34 cellular contexts compared by ENCODE assay signal in genomic region chr13:35908221-35908620, GRCh38.
"Had no signal": no experiment of that assay in that cellular context is flagged by ENCODE, and none has a peak within 500 bp of the region (broad histone marks: within the 10 kb centered on the region; RNA-seq: fewer than 3 reads in every experiment).

No MANE protein-coding gene starts in this region.

- H3K9me3 ChIP-seq: ascending aorta, breast epithelium had no signal

- ATAC-seq: activated CD8-positive, alpha-beta memory T cell treated with anti-CD3 and anti-CD28 coated beads, Interleukin-2, amount 10 ng/mL, durations not matched to agents 7 days and 5 days; activated CD8-positive, alpha-beta T cell treated with anti-CD3 and anti-CD28 coated beads, Interleukin-2, amount 10 ng/mL, durations not matched to agents 7 days and 5 days; activated naive CD8-positive, alpha-beta T cell treated with anti-CD3 and anti-CD28 coated beads, Interleukin-2, amount 50 U/mL, for 24 hours had no signal

- H3K27ac Mint-ChIP-seq: activated B cell treated with CpG ODN at 0.5 μM for 24 hours; activated CD4-positive, alpha-beta memory T cell treated with anti-CD3 and anti-CD28 coated beads, Interleukin-2, amount 10 ng/mL, durations not matched to agents 7 days and 5 days; activated CD4-positive, alpha-beta T cell treated with anti-CD3 and anti-CD28 coated beads, Interleukin-2, amount 10 ng/mL, durations not matched to agents 24 days and 14 days; activated CD8-positive, alpha-beta memory T cell treated with anti-CD3 and anti-CD28 coated beads, Interleukin-2, amount 10 ng/mL, durations not matched to agents 7 days and 5 days; activated CD8-positive, alpha-beta T cell treated with anti-CD3 and anti-CD28 coated beads, Interleukin-2, amount 10 ng/mL, durations not matched to agents 7 days and 5 days; activated naive CD4-positive, alpha-beta T cell treated with anti-CD3 and anti-CD28 coated beads, Interleukin-2, amount 10 ng/mL, durations not matched to agents 7 days and 5 days; activated naive CD4-positive, alpha-beta T cell treated with anti-CD3 and anti-CD28 coated beads, Interleukin-2, amount 50 U/mL, for 24 hours; activated naive CD8-positive, alpha-beta T cell; activated naive CD8-positive, alpha-beta T cell treated with anti-CD3 and anti-CD28 coated beads, Interleukin-2, amount 10 ng/mL, durations not matched to agents 7 days and 5 days; activated naive CD8-positive, alpha-beta T cell treated with anti-CD3 and anti-CD28 coated beads, Interleukin-2, amount 50 U/mL, for 24 hours; activated T-cell treated with anti-CD3 and anti-CD28 coated beads, Interleukin-2, amount 50 U/mL, for 24 hours; activated T-helper 2 cell treated with anti-CD3 and anti-CD28 coated beads, Interferon-gamma antibody, Interleukin-2, Interleukin-4, amounts not matched to agents 10 μg/mL and 5 μg/mL and 100 μg/mL, durations not matched to agents 14 hours and 24 hours and 36 hours; T-helper 1 cell treated with Interleukin-12 subunit alpha and Interleukin-12 subunit beta and Interleukin-4 antibody, amounts not matched to agents 30 μg/mL and 1 μg/mL, for 36 hours; T-helper 2 cell treated with Interferon-gamma antibody and Interleukin-4, amounts not matched to agents 5 μg/mL and 100 μg/mL, for 36 hours had no signal

- H3K36me3 Mint-ChIP-seq: activated CD8-positive, alpha-beta memory T cell treated with anti-CD3 and anti-CD28 coated beads, Interleukin-2, amount 10 ng/mL, durations not matched to agents 7 days and 5 days; activated naive CD4-positive, alpha-beta T cell treated with anti-CD3 and anti-CD28 coated beads, Interleukin-2, amount 10 ng/mL, durations not matched to agents 7 days and 5 days; activated naive CD4-positive, alpha-beta T cell treated with anti-CD3 and anti-CD28 coated beads, Interleukin-2, amount 50 U/mL, for 24 hours; activated naive CD8-positive, alpha-beta T cell; activated naive CD8-positive, alpha-beta T cell treated with anti-CD3 and anti-CD28 coated beads, Interleukin-2, amount 10 ng/mL, durations not matched to agents 7 days and 5 days had no signal

- H3K4me1 Mint-ChIP-seq: activated B cell treated with CpG ODN at 0.5 μM for 24 hours; activated CD4-positive, alpha-beta memory T cell treated with anti-CD3 and anti-CD28 coated beads, Interleukin-2, amount 10 ng/mL, durations not matched to agents 7 days and 5 days; activated CD4-positive, alpha-beta T cell treated with anti-CD3 and anti-CD28 coated beads, Interleukin-2, amount 10 ng/mL, durations not matched to agents 24 days and 14 days; activated CD8-positive, alpha-beta memory T cell treated with anti-CD3 and anti-CD28 coated beads, Interleukin-2, amount 10 ng/mL, durations not matched to agents 7 days and 5 days; activated naive CD4-positive, alpha-beta T cell treated with anti-CD3 and anti-CD28 coated beads, Interleukin-2, amount 10 ng/mL, durations not matched to agents 7 days and 5 days; activated naive CD4-positive, alpha-beta T cell treated with anti-CD3 and anti-CD28 coated beads, Interleukin-2, amount 50 U/mL, for 24 hours; activated naive CD8-positive, alpha-beta T cell treated with anti-CD3 and anti-CD28 coated beads, Interleukin-2, amount 10 ng/mL, durations not matched to agents 7 days and 5 days; activated naive CD8-positive, alpha-beta T cell treated with anti-CD3 and anti-CD28 coated beads, Interleukin-2, amount 50 U/mL, for 24 hours had no signal

- H3K9me3 Mint-ChIP-seq: activated CD4-positive, alpha-beta memory T cell treated with anti-CD3 and anti-CD28 coated beads, Interleukin-2, amount 10 ng/mL, durations not matched to agents 7 days and 5 days; activated naive CD4-positive, alpha-beta T cell treated with anti-CD3 and anti-CD28 coated beads, Interleukin-2, amount 50 U/mL, for 24 hours; activated naive CD8-positive, alpha-beta T cell treated with anti-CD3 and anti-CD28 coated beads, Interleukin-2, amount 50 U/mL, for 24 hours; activated T-cell treated with anti-CD3 and anti-CD28 coated beads, Interleukin-2, amount 50 U/mL, for 24 hours; T-helper 1 cell treated with Interleukin-12 subunit alpha and Interleukin-12 subunit beta and Interleukin-4 antibody, amounts not matched to agents 30 μg/mL and 1 μg/mL, for 36 hours had no signal

- H3K27me3 ChIP-seq: ascending aorta, brain microvascular endothelial cell, breast epithelium had no signal

- H3K4me3 Mint-ChIP-seq: activated B cell treated with CpG ODN at 0.5 μM for 24 hours; activated CD4-positive, alpha-beta memory T cell treated with anti-CD3 and anti-CD28 coated beads, Interleukin-2, amount 10 ng/mL, durations not matched to agents 7 days and 5 days; activated CD4-positive, alpha-beta T cell treated with anti-CD3 and anti-CD28 coated beads, Interleukin-2, amount 10 ng/mL, durations not matched to agents 24 days and 14 days; activated CD8-positive, alpha-beta memory T cell treated with anti-CD3 and anti-CD28 coated beads, Interleukin-2, amount 10 ng/mL, durations not matched to agents 7 days and 5 days; activated CD8-positive, alpha-beta T cell treated with anti-CD3 and anti-CD28 coated beads, Interleukin-2, amount 10 ng/mL, durations not matched to agents 7 days and 5 days; activated naive CD4-positive, alpha-beta T cell treated with anti-CD3 and anti-CD28 coated beads, Interleukin-2, amount 10 ng/mL, durations not matched to agents 7 days and 5 days; activated naive CD4-positive, alpha-beta T cell treated with anti-CD3 and anti-CD28 coated beads, Interleukin-2, amount 50 U/mL, for 24 hours; activated naive CD8-positive, alpha-beta T cell; activated naive CD8-positive, alpha-beta T cell treated with anti-CD3 and anti-CD28 coated beads, Interleukin-2, amount 10 ng/mL, durations not matched to agents 7 days and 5 days; activated naive CD8-positive, alpha-beta T cell treated with anti-CD3 and anti-CD28 coated beads, Interleukin-2, amount 50 U/mL, for 24 hours; activated T-cell treated with anti-CD3 and anti-CD28 coated beads, Interleukin-2, amount 50 U/mL, for 24 hours; T-helper 1 cell treated with Interleukin-12 subunit alpha and Interleukin-12 subunit beta and Interleukin-4 antibody, amounts not matched to agents 30 μg/mL and 1 μg/mL, for 36 hours; T-helper 2 cell treated with Interferon-gamma antibody and Interleukin-4, amounts not matched to agents 5 μg/mL and 100 μg/mL, for 36 hours had no signal

- DNase-seq: activated B cell treated with CpG ODN at 0.5 μM for 24 hours; activated CD4-positive, alpha-beta memory T cell treated with anti-CD3 and anti-CD28 coated beads, Interleukin-2, amount 10 ng/mL, durations not matched to agents 7 days and 5 days; activated CD4-positive, alpha-beta T cell treated with anti-CD3 and anti-CD28 coated beads for 4 hours; activated CD4-positive, alpha-beta T cell treated with anti-CD3 and anti-CD28 coated beads, Interleukin-2, amount 10 ng/mL, durations not matched to agents 24 days and 14 days; activated CD4-positive, alpha-beta T cell treated with anti-CD3 and anti-CD28 coated beads, Interleukin-2, amount 50 U/mL, for 1 hour; activated CD4-positive, alpha-beta T cell treated with anti-CD3 and anti-CD28 coated beads, Interleukin-2, amount 50 U/mL, for 4 hours; activated CD4-positive, CD25-positive, alpha-beta regulatory T cell treated with anti-CD3 and anti-CD28 coated beads, Interleukin-2, amount 50 U/mL, for 72 hours; activated CD8-positive, alpha-beta memory T cell treated with anti-CD3 and anti-CD28 coated beads for 24 hours; activated CD8-positive, alpha-beta memory T cell treated with anti-CD3 and anti-CD28 coated beads, Interleukin-2, amount 10 ng/mL, durations not matched to agents 7 days and 5 days; activated CD8-positive, alpha-beta memory T cell treated with anti-CD3 and anti-CD28 coated beads, Interleukin-2, amount 50 U/mL, for 48 hours; activated CD8-positive, alpha-beta T cell treated with anti-CD3 and anti-CD28 coated beads, Interleukin-2, amount 10 ng/mL, durations not matched to agents 7 days and 5 days; activated effector memory CD4-positive, alpha-beta T cell treated with Interleukin-2 at 50 U/mL for 16 hours; activated gamma-delta T cell; activated naive CD4-positive, alpha-beta T cell treated with anti-CD3 and anti-CD28 coated beads, Interleukin-2, amount 10 ng/mL, durations not matched to agents 7 days and 5 days; activated naive CD4-positive, alpha-beta T cell treated with Interleukin-2 at 50 U/mL for 16 hours; activated naive CD8-positive, alpha-beta T cell treated with anti-CD3 and anti-CD28 coated beads, Interleukin-2, amount 10 ng/mL, durations not matched to agents 7 days and 5 days; activated naive CD8-positive, alpha-beta T cell treated with anti-CD3 and anti-CD28 coated beads, Interleukin-2, amount 50 U/mL, for 24 hours; activated T-cell treated with anti-CD3 and anti-CD28 coated beads, Interleukin-2, amount 50 U/mL, for 24 hours; activated T-cell treated with anti-CD3 and anti-CD28 coated beads, Interleukin-2, amount 50 U/mL, for 48 hours; amygdala; anterior cingulate cortex; brain microvascular endothelial cell; central memory CD4-positive, alpha-beta T cell; T-helper 1 cell; T-helper 2 cell; T-helper 9 cell had no signal

- H3K36me3 ChIP-seq: ascending aorta, brain microvascular endothelial cell, breast epithelium had no signal

- H3K27me3 Mint-ChIP-seq: activated B cell treated with CpG ODN at 0.5 μM for 24 hours; activated CD4-positive, alpha-beta memory T cell treated with anti-CD3 and anti-CD28 coated beads, Interleukin-2, amount 10 ng/mL, durations not matched to agents 7 days and 5 days; activated CD4-positive, alpha-beta T cell treated with anti-CD3 and anti-CD28 coated beads, Interleukin-2, amount 10 ng/mL, durations not matched to agents 24 days and 14 days; activated CD8-positive, alpha-beta memory T cell treated with anti-CD3 and anti-CD28 coated beads, Interleukin-2, amount 10 ng/mL, durations not matched to agents 7 days and 5 days; activated naive CD4-positive, alpha-beta T cell treated with anti-CD3 and anti-CD28 coated beads, Interleukin-2, amount 10 ng/mL, durations not matched to agents 7 days and 5 days; activated naive CD4-positive, alpha-beta T cell treated with anti-CD3 and anti-CD28 coated beads, Interleukin-2, amount 50 U/mL, for 24 hours; activated naive CD8-positive, alpha-beta T cell; activated naive CD8-positive, alpha-beta T cell treated with anti-CD3 and anti-CD28 coated beads, Interleukin-2, amount 50 U/mL, for 24 hours; activated T-cell treated with anti-CD3 and anti-CD28 coated beads, Interleukin-2, amount 50 U/mL, for 24 hours had no signal

- H3K4me3 ChIP-seq: ascending aorta, breast epithelium had no signal

- H3K4me1 ChIP-seq: ascending aorta, breast epithelium had no signal

- H3K27ac ChIP-seq: ascending aorta, brain microvascular endothelial cell, breast epithelium, VCaP had no signal
